In genomic region chr9:138098908-138099791, GRCh38 we compare ENCODE assay signal across 24 cellular contexts.
A peak's percentile ranks its signal among the peaks of the same experiment; 100 is the strongest.
DNase-seq lines count a peak whose midpoint lies in the region; ATAC-seq and TF ChIP-seq lines count a peak whose summit lies in the region.
"Had no signal": no experiment of that assay in that cellular context is flagged by ENCODE, and none has a peak within 500 bp of the region (broad histone marks: within the 10 kb centered on the region; RNA-seq: fewer than 3 reads in every experiment).

No MANE protein-coding gene starts in this region.

- H3F3A ChIP-seq in neural progenitor cell (ENCODE audit: low read depth): no peaks in the 10 kb centered on the region

- POLR2A ChIA-PET in activated CD4-positive, alpha-beta memory T cell treated with anti-CD3 and anti-CD28 coated beads, Interleukin-2, amount 10 ng/mL, durations not matched to agents 7 days and 5 days (lab: Charles Lee): no interaction called here

- H3K79me2 ChIP-seq in neural progenitor cell (ENCODE audit: low read depth): no peaks in the 10 kb centered on the region

- H3K27me3 Mint-ChIP-seq in activated CD4-positive, alpha-beta memory T cell treated with anti-CD3 and anti-CD28 coated beads, Interleukin-2, amount 10 ng/mL, durations not matched to agents 7 days and 5 days: no peaks in the 10 kb centered on the region
- peaks cover 9% of the 10 kb centered on the region for H3K27me3 Mint-ChIP-seq in neural progenitor cell (ENCODE audit: insufficient read depth, low read depth)
- H3K27me3 Mint-ChIP-seq: activated naive CD4-positive, alpha-beta T cell treated with anti-CD3 and anti-CD28 coated beads, Interleukin-2, amount 50 U/mL, for 24 hours; memory B cell had no signal

- no peak overlapping the region for H3K27ac Mint-ChIP-seq in activated CD4-positive, alpha-beta memory T cell treated with anti-CD3 and anti-CD28 coated beads, Interleukin-2, amount 10 ng/mL, durations not matched to agents 7 days and 5 days
- peak overlapping the region; percentile 44 for H3K27ac Mint-ChIP-seq in neural progenitor cell
- H3K27ac Mint-ChIP-seq: memory B cell; naive thymus-derived CD8-positive, alpha-beta T cell had no signal

- ATAC-seq in GM18873 (IDR thresholded peaks at IDR 0.05; ENCODE audit: low FRiP score, unreplicated experiment): no peak
- ATAC-seq in HG03565 (IDR thresholded peaks at IDR 0.05; ENCODE audit: unreplicated experiment): no peak
- ATAC-seq: naive thymus-derived CD8-positive, alpha-beta T cell; psoas muscle had no signal

- no peaks in the 10 kb centered on the region for H3K27me3 ChIP-seq in neural progenitor cell
- no peaks in the 10 kb centered on the region for H3K27me3 ChIP-seq in MG63

- H3K4me1 Mint-ChIP-seq in activated CD4-positive, alpha-beta memory T cell treated with anti-CD3 and anti-CD28 coated beads, Interleukin-2, amount 10 ng/mL, durations not matched to agents 7 days and 5 days: no peaks in the 10 kb centered on the region
- H3K4me1 Mint-ChIP-seq in neural progenitor cell: peaks cover 9% of the 10 kb centered on the region
- H3K4me1 Mint-ChIP-seq: activated naive CD4-positive, alpha-beta T cell treated with anti-CD3 and anti-CD28 coated beads, Interleukin-2, amount 50 U/mL, for 24 hours; memory B cell; naive thymus-derived CD8-positive, alpha-beta T cell had no signal

- CTCF ChIA-PET in activated CD4-positive, alpha-beta memory T cell treated with anti-CD3 and anti-CD28 coated beads, Interleukin-2, amount 10 ng/mL, durations not matched to agents 7 days and 5 days (lab: Charles Lee): no interaction called here

- no peak overlapping the region for H3K9ac ChIP-seq in neural progenitor cell

- H3K9me3 ChIP-seq in neural progenitor cell (ENCODE audit: low read depth) (no peaks in the 10 kb centered on the region), MG63 (no peaks in the 10 kb centered on the region)

- no peaks in the 10 kb centered on the region for H3K36me3 Mint-ChIP-seq in activated CD4-positive, alpha-beta memory T cell treated with anti-CD3 and anti-CD28 coated beads, Interleukin-2, amount 10 ng/mL, durations not matched to agents 7 days and 5 days (ENCODE audit: low read depth)
- H3K36me3 Mint-ChIP-seq in neural progenitor cell: no peaks in the 10 kb centered on the region
- H3K36me3 Mint-ChIP-seq: activated naive CD4-positive, alpha-beta T cell treated with anti-CD3 and anti-CD28 coated beads, Interleukin-2, amount 50 U/mL, for 24 hours; memory B cell; naive thymus-derived CD8-positive, alpha-beta T cell had no signal

- DNase-seq in GM13976 (ENCODE audit: low spot score): peak; percentile 8
- peak; percentile 3 for DNase-seq in activated CD4-positive, alpha-beta memory T cell treated with anti-CD3 and anti-CD28 coated beads, Interleukin-2, amount 10 ng/mL, durations not matched to agents 7 days and 5 days
- peak; percentile 10 for DNase-seq in epidermal melanocyte (ENCODE audit: insufficient read length, low spot score)
- no peak for DNase-seq in neural progenitor cell (ENCODE audit: low spot score)
- no peak for DNase-seq in AG08395 (ENCODE audit: low spot score)
- DNase-seq in MG63: no peak
- DNase-seq: activated CD4-positive, alpha-beta T cell treated with anti-CD3 and anti-CD28 coated beads for 48 hours; activated T-cell treated with anti-CD3 and anti-CD28 coated beads for 4 hours; cortex of kidney; DMS153; foreskin fibroblast; GDM1; Karpas-422; NCI-H1048; NCI-H2081; NK-92 treated with Interleukin-12 subunit alpha and Interleukin-12 subunit beta, amount 100 ng/mL, for 24 hours; psoas muscle had no signal

- H3K4me3 Mint-ChIP-seq in activated CD4-positive, alpha-beta memory T cell treated with anti-CD3 and anti-CD28 coated beads, Interleukin-2, amount 10 ng/mL, durations not matched to agents 7 days and 5 days: no peak overlapping the region
- no peak overlapping the region for H3K4me3 Mint-ChIP-seq in neural progenitor cell
- H3K4me3 Mint-ChIP-seq: activated naive CD4-positive, alpha-beta T cell treated with anti-CD3 and anti-CD28 coated beads, Interleukin-2, amount 50 U/mL, for 24 hours; memory B cell; naive thymus-derived CD8-positive, alpha-beta T cell had no signal

- in situ Hi-C loops in GM13976 (cut with MboI; ENCODE audit: low sequenced_read_pairs, unreplicated experiment): no loop called here

- no peaks in the 10 kb centered on the region for H4K20me1 ChIP-seq in neural progenitor cell (ENCODE audit: low read depth)

- no peak overlapping the region for H2AFZ ChIP-seq in neural progenitor cell (replicated peaks)

- H3K4me1 ChIP-seq in neural progenitor cell: peaks cover 14% of the 10 kb centered on the region
- H3K4me1 ChIP-seq: psoas muscle had no signal

- H3K9me3 Mint-ChIP-seq in activated CD4-positive, alpha-beta memory T cell treated with anti-CD3 and anti-CD28 coated beads, Interleukin-2, amount 10 ng/mL, durations not matched to agents 7 days and 5 days: no peaks in the 10 kb centered on the region
- peaks cover 2% of the 10 kb centered on the region for H3K9me3 Mint-ChIP-seq in neural progenitor cell
- H3K9me3 Mint-ChIP-seq: activated naive CD4-positive, alpha-beta T cell treated with anti-CD3 and anti-CD28 coated beads, Interleukin-2, amount 50 U/mL, for 24 hours; memory B cell; naive thymus-derived CD8-positive, alpha-beta T cell had no signal

- no peak overlapping the region for H3K27ac ChIP-seq in neural progenitor cell
- H3K27ac ChIP-seq: psoas muscle, SK-N-MC had no signal

- no peak for TF ChIP-seq CTCF in GM13976 (IDR thresholded peaks at IDR 0.05; ENCODE audit: borderline replicate concordance, control extremely low read depth, extremely low read depth, insufficient read depth, missing control alignments)
- TF ChIP-seq CTCF in neural progenitor cell (IDR thresholded peaks at IDR 0.05): no peak

- H3K36me3 ChIP-seq in neural progenitor cell (no peaks in the 10 kb centered on the region), MG63 (no peaks in the 10 kb centered on the region)

- H3K4me3 ChIP-seq in neural progenitor cell: no peak overlapping the region
- H3K4me3 ChIP-seq in MG63: no peak overlapping the region
- H3K4me3 ChIP-seq: psoas muscle, SK-N-MC, smooth muscle cell had no signal

- H3K4me2 ChIP-seq in neural progenitor cell: no peak overlapping the region
- H3K4me2 ChIP-seq: smooth muscle cell had no signal

Comparison
In these comparisons a context has a peak if more than half of its experiments do, and no peak if none do; other contexts are left out.
1. DNase-seq: peak in GM13976 (single experiment), activated CD4-positive, alpha-beta memory T cell treated with anti-CD3 and anti-CD28 coated beads, Interleukin-2, amount 10 ng/mL, durations not matched to agents 7 days and 5 days (single experiment) and epidermal melanocyte (single experiment); none in neural progenitor cell (single experiment), AG08395 (single experiment) and MG63 (single experiment).